8 cellular contexts compared by ENCODE assay signal in genomic region chr14:61472801-61473376, GRCh38.
DNase-seq lines count a peak whose midpoint lies in the region; ATAC-seq, FAIRE-seq and TF ChIP-seq lines count a peak whose summit lies in the region.

No MANE protein-coding gene starts in this region.

- dilution Hi-C loops in mammary epithelial cell (cut with HindIII; ENCODE audit: low sequenced_read_pairs) = no loop called here

- H3K27me3 ChIP-seq in CD8-positive, alpha-beta memory T cell (ENCODE audit: insufficient read depth, low read length, poor library complexity, severe bottlenecking) = no peaks in the 10 kb centered on the region
- no peaks in the 10 kb centered on the region for H3K27me3 ChIP-seq in mammary epithelial cell (ENCODE audit: insufficient read depth, low read length)
- no peaks in the 10 kb centered on the region for H3K27me3 ChIP-seq in small intestine (ENCODE audit: control insufficient read depth in 2 of 2, insufficient read depth in 2 of 2, low read length in 2 of 2)

- peaks cover 90 to 97% (median 97%) of the 10 kb centered on the region in 3 donors for H3K4me1 Mint-ChIP-seq in CD8-positive, alpha-beta memory T cell

- peaks cover 4 to 77% (median 21%) of the 10 kb centered on the region in 3 donors for H3K36me3 Mint-ChIP-seq in CD8-positive, alpha-beta memory T cell

- peak overlapping the region; percentile 37 for H3K4me3 ChIP-seq in CD8-positive, alpha-beta memory T cell (ENCODE audit: low read length)
- H3K4me3 ChIP-seq in mammary epithelial cell (replicated peaks in 1 of 3; ENCODE audit: insufficient read depth in 1 of 3, low read depth in 2 of 3, low read length in 3 of 3) (no peak overlapping the region), small intestine (ENCODE audit: low read depth in 1 of 2, low read length in 2 of 2) (no peak overlapping the region)

- H3K9me3 Mint-ChIP-seq in CD8-positive, alpha-beta memory T cell = no peaks in the 10 kb centered on the region

- no peak for ATAC-seq in GM18517 (IDR thresholded peaks at IDR 0.05; ENCODE audit: unreplicated experiment)
- no peak for ATAC-seq in GM18870 (IDR thresholded peaks at IDR 0.05; ENCODE audit: unreplicated experiment)
- ATAC-seq in GM18867 (IDR thresholded peaks at IDR 0.05; ENCODE audit: unreplicated experiment) = no peak

- no peaks in the 10 kb centered on the region for H3K9me3 ChIP-seq in CD8-positive, alpha-beta memory T cell (ENCODE audit: low read length)
- H3K9me3 ChIP-seq in mammary epithelial cell (replicated peaks; ENCODE audit: insufficient read depth, low read length) = no peaks in the 10 kb centered on the region
- no peaks in the 10 kb centered on the region for H3K9me3 ChIP-seq in small intestine (ENCODE audit: control insufficient read depth, low read depth)

- peak overlapping the region; percentile 75 to 88 (median 82) for H3K4me3 Mint-ChIP-seq in CD8-positive, alpha-beta memory T cell

- POLR2A ChIA-PET in CD8-positive, alpha-beta memory T cell (lab: Charles Lee) = no interaction called here

- no peaks in the 10 kb centered on the region for H3K79me2 ChIP-seq in mammary epithelial cell (ENCODE audit: insufficient read depth, low read length)

- peak overlapping the region; percentile 90 to 100 (median 96) for H3K27ac Mint-ChIP-seq in CD8-positive, alpha-beta memory T cell

- no peak for TF ChIP-seq CTCF in mammary epithelial cell (conservative IDR thresholded peaks at IDR 0.05 in 1 of 2, IDR thresholded peaks at IDR 0.05 in 1 of 2; ENCODE audit: extremely low read depth in 1 of 2, insufficient read depth in 1 of 2, low read depth in 1 of 2, low read length in 2 of 2)

- FAIRE-seq in small intestine (lab: Jason Lieb, UNC) = no peak

- 100% methylated on average over 3 of the region's 3 CpGs for WGBS in mammary epithelial cell (ENCODE audit: low coverage, missing lambda C conversion rate)
- WGBS in small intestine, 3 donors = 51 to 59% (median 53%) methylated on average over 3 of the region's 3 CpGs

- no TSS peak for BruUV-seq in mammary epithelial cell (replicated peaks; lab: Mats Ljungman, UMichigan)

- H3K9ac ChIP-seq in mammary epithelial cell (ENCODE audit: insufficient read depth, low read length) = no peak overlapping the region

- in situ Hi-C loops in mammary epithelial cell (cut with MboI; ENCODE audit: low sequenced_read_pairs in 2 of 2) = loop anchor here in 1 of 2 donors (25.0 kb wide), 1 partner anchor 639 kb away; no protein-coding TSS in a partner anchor

- CTCF ChIA-PET in CD8-positive, alpha-beta memory T cell (lab: Charles Lee) = interaction anchor here (1.0 kb wide), 1 partner anchor 12 kb away, joined by 6 read pairs; no protein-coding TSS in a partner anchor
- CTCF ChIA-PET in mammary epithelial cell (lab: Charles Lee; ENCODE audit: low non-redundant PET) = no interaction called here

- intact Hi-C loops in mammary epithelial cell (cut with micrococcal nuclease) = loop anchor here (1.0 to 2.0 kb wide), 2 partner anchors 64 to 222 kb away; partner anchors contain the start of gene HIF1A

- peak; percentile 56 to 80 (median 65) for DNase-seq in CD8-positive, alpha-beta memory T cell
- DNase-seq in T-helper 22 cell (ENCODE audit: low read depth) (peak; percentile 74), mammary epithelial cell (no peak), small intestine (peak; percentile 68), SW 1271 (lab: John Stamatoyannopoulos, UW) (no peak)

- H3K4me1 ChIP-seq in CD8-positive, alpha-beta memory T cell (ENCODE audit: insufficient read depth, low read length) = peaks cover 96% of the 10 kb centered on the region
- H3K4me1 ChIP-seq in mammary epithelial cell (ENCODE audit: insufficient read depth, low read length) (peaks cover 58% of the 10 kb centered on the region), small intestine (ENCODE audit: control insufficient read depth in 2 of 2, insufficient read depth in 1 of 2, low read depth in 1 of 2, low read length in 1 of 2) (peaks cover 4 to 19% of the 10 kb centered on the region in 2 donors)

- H3K27ac ChIP-seq in CD8-positive, alpha-beta memory T cell (ENCODE audit: low read depth, low read length) = no peak overlapping the region
- H3K27ac ChIP-seq in mammary epithelial cell (ENCODE audit: insufficient read depth, low read depth, low read length) (no peak overlapping the region), small intestine (ENCODE audit: low read depth in 1 of 2, low read length in 1 of 2) (peak overlapping the region; percentile 5 to 87)

- no peaks in the 10 kb centered on the region for H4K20me1 ChIP-seq in mammary epithelial cell (ENCODE audit: insufficient read depth, low read length)

- H3K4me2 ChIP-seq in mammary epithelial cell (ENCODE audit: insufficient read depth, low read depth, low read length) = peak overlapping the region; percentile 25

- no peak overlapping the region for H2AFZ ChIP-seq in mammary epithelial cell (ENCODE audit: low read depth, low read length)

- H3K36me3 ChIP-seq in CD8-positive, alpha-beta memory T cell (ENCODE audit: insufficient read depth, low read length) = no peaks in the 10 kb centered on the region
- no peaks in the 10 kb centered on the region for H3K36me3 ChIP-seq in mammary epithelial cell (ENCODE audit: insufficient read depth, low read length)
- no peaks in the 10 kb centered on the region for H3K36me3 ChIP-seq in small intestine (ENCODE audit: control insufficient read depth in 2 of 2, insufficient read depth in 2 of 2, low read length in 2 of 2)

- H3K27me3 Mint-ChIP-seq in CD8-positive, alpha-beta memory T cell = peaks cover 0 to 9% of the 10 kb centered on the region in 2 donors

Comparison
In these comparisons a context has a peak if more than half of its experiments do, and no peak if none do; other contexts are left out.
1. DNase-seq: peak in CD8-positive, alpha-beta memory T cell (5 of 5), T-helper 22 cell (single experiment) and small intestine (single experiment); none in mammary epithelial cell (single experiment) and SW 1271 (0 of 2).
2. H3K27ac ChIP-seq: peak in small intestine (2 of 2); none in CD8-positive, alpha-beta memory T cell (single experiment) and mammary epithelial cell (single experiment).